ENCODE assay signal across 8 cellular contexts in the genomic region with DNA sequence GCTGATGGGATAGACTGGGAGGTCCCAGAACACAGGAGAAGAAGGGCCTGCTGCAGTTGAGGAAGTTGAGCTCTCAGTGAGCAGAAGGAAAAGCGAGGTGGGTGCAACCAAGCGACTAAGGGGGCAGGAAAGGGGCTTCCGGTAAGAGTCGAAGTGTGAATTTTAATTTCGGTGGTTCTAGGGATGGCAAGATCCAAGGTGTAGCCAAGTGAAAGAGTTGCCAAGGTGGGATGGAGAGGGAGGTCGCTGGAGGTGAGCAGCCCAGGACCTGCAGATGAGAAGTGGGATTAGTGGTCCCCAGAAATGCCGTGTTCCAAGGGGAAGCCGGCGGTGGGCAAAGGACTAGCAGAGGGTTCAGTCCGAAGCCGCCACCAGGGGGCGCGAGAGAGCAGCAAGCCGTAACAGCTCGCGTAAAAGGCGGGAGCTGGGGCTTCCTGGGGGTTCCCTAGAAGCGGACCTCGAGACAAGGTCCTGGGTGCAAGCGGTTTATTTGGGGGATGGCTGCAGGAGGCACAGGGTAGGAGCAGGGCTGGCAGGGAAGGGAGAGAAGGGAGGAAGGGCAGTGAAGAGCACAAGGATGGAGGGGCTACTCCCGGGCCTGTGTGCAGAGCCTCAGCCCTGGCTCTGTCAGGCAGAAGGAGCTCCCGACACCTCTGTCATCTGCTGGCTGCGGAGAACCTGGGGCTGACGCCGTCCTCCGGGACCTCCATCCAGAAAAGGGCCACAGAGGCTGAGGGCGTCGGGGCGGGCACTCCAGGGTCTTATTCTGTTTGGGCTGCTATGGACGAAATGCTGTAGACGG.
DNase-seq lines count a peak whose midpoint lies in the region; ATAC-seq and TF ChIP-seq lines count a peak whose summit lies in the region.

No MANE protein-coding gene starts in this region.

- ATAC-seq in left cardiac atrium (peak; percentile 19 to 34), GM21515 (IDR thresholded peaks at IDR 0.05; ENCODE audit: unreplicated experiment) (no peak)

- TF ChIP-seq CTCF in GM12873 (IDR thresholded peaks at IDR 0.05; ENCODE audit: insufficient read depth, low read depth, low read length, missing control alignments) = peak; percentile 91

- intact Hi-C loops in left cardiac atrium (cut with DNase I) = no loop called here

- DNase-seq in HUDEP-2 (lab: John Stamatoyannopoulos, UW; ENCODE audit: unreplicated experiment in 76 of 76) (peak in 39 of 76 experiments; percentile 1 to 52 (median 21)), left cardiac atrium (peak; percentile 48), putamen (ENCODE audit: low spot score) (no peak), DMS114 treated with DMSO at 0.1 percent for 48 hours (lab: John Stamatoyannopoulos, UW; ENCODE audit: unreplicated experiment) (no peak)
- peak; percentile 45 to 50 for DNase-seq in activated CD4-positive, alpha-beta T cell treated with anti-CD3 and anti-CD28 coated beads, Interleukin-2, amount 50 U/mL, for 48 hours
- DNase-seq in stimulated activated CD4-positive, alpha-beta T cell treated with anti-CD3 and anti-CD28 coated beads, Interleukin-15, amount 100 ng/mL, for 48 hours (ENCODE audit: low read depth in 2 of 2) = peak; percentile 15 to 18

Comparison
In these comparisons a context has a peak if more than half of its experiments do, and no peak if none do; other contexts are left out.
1. DNase-seq: peak in HUDEP-2 (39 of 76), activated CD4-positive, alpha-beta T cell treated with anti-CD3 and anti-CD28 coated beads, Interleukin-2, amount 50 U/mL, for 48 hours (2 of 2), left cardiac atrium (single experiment) and stimulated activated CD4-positive, alpha-beta T cell treated with anti-CD3 and anti-CD28 coated beads, Interleukin-15, amount 100 ng/mL, for 48 hours (2 of 2); none in putamen (single experiment) and DMS114 treated with DMSO at 0.1 percent for 48 hours (single experiment).